Comparison of ENCODE assay signal across 8 cellular contexts in the genomic region with DNA sequence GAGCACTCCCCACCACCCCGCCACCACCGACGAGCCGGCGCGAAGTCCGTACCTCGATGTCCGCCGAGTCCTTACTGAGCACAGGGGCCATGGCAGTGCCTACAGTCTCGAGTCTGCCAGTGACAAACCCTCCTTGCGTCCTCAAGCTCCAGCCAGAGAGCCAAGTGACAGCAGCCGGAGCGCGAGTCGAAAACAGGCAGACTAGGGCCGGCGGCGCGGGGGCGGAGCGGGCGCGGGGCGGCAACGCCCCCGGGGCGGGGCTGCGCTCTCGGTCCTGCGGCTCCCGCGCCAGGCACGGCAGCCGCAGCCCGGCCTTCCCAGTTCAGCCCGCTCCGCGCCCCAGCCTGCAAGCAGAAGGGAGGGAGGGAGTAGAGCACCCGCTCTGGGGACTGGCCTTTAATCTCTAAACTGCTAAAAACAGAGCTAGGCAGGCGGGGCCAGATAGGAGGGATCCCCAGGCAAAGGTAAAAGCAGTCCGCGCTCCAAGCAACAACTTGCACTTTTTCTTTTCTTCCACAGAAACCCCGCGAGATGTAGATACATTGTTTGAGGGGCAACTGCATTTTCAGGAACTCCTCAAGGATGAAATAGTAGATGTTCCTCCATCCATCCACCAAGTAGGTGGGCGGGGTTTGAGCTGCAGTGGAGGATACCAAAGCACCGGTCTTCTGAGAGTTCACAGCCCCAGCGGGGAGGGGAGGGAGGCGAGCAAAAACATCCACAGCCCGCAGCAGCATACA. TPM values are rescaled to one million over a fixed set of nuclear protein-coding genes. Genes with fewer than 3 reads are reported as not detected.
DNase-seq lines count a peak whose midpoint lies in the region; ATAC-seq and TF ChIP-seq lines count a peak whose summit lies in the region.

A gene (minus strand): TSS at position 203 of the 740 bp plus-strand sequence. CDS start 112 bp downstream, at position 91.

- H3K27me3 Mint-ChIP-seq in CD14-positive monocyte (ENCODE audit: low read depth in 3 of 3), result peaks cover 0 to 1% (median 0%) of the 10 kb centered on the region in 3 donors
- no peaks in the 10 kb centered on the region for H3K27me3 Mint-ChIP-seq in activated CD4-positive, alpha-beta memory T cell treated with anti-CD3 and anti-CD28 coated beads for 36 hours

- peak within 1 kb of the TSS; percentile 89 for H3K4me3 ChIP-seq in lower lobe of right lung

- peak within 1 kb of the TSS; percentile 92 to 97 (median 96) for H3K27ac Mint-ChIP-seq in CD14-positive monocyte
- peak within 1 kb of the TSS; percentile 93 for H3K27ac Mint-ChIP-seq in activated CD4-positive, alpha-beta memory T cell treated with anti-CD3 and anti-CD28 coated beads for 36 hours

- H3K36me3 ChIP-seq in lower lobe of right lung, result no peaks in the 10 kb centered on the region

- peak; percentile 92 for ATAC-seq in GM19397 (IDR thresholded peaks at IDR 0.05; ENCODE audit: unreplicated experiment)
- peak; percentile 80 for ATAC-seq in HG03565 (IDR thresholded peaks at IDR 0.05; ENCODE audit: unreplicated experiment)
- peak; percentile 98 for ATAC-seq in lower lobe of right lung

- no peaks in the 10 kb centered on the region for H3K27me3 ChIP-seq in lower lobe of right lung (ENCODE audit: low read depth)

- peaks cover 34% of the 10 kb centered on the region for H3K4me1 ChIP-seq in lower lobe of right lung

- TF ChIP-seq CTCF in CD14-positive monocyte (IDR thresholded peaks at IDR 0.05), result no peak
- TF ChIP-seq CTCF in lower lobe of right lung (IDR thresholded peaks at IDR 0.05), result no peak

- CTCF ChIA-PET in activated CD4-positive, alpha-beta memory T cell treated with anti-CD3 and anti-CD28 coated beads for 36 hours (lab: Charles Lee), result interaction anchor here (0.5 to 1.1 kb wide), 4 partner anchors 9 to 129 kb away, joined by 3 to 4 read pairs (median 4); no protein-coding TSS in a partner anchor

- POLR2A ChIA-PET in activated CD4-positive, alpha-beta memory T cell treated with anti-CD3 and anti-CD28 coated beads for 36 hours (lab: Charles Lee), result interaction anchor here (0.7 to 1.4 kb wide), 2 partner anchors 10 to 123 kb away, joined by 3 to 4 read pairs; no protein-coding TSS in a partner anchor

- H3K9me3 Mint-ChIP-seq in CD14-positive monocyte, result no peaks in the 10 kb centered on the region
- no peaks in the 10 kb centered on the region for H3K9me3 Mint-ChIP-seq in activated CD4-positive, alpha-beta memory T cell treated with anti-CD3 and anti-CD28 coated beads for 36 hours

- DNase-seq in CD14-positive monocyte (ENCODE audit: low spot score) (peak; percentile 81), NCI-H748 treated with DMSO at 0.1 percent for 48 hours (lab: John Stamatoyannopoulos, UW) (peak; percentile 95), ecto neural progenitor cell (ENCODE audit: low spot score) (peak; percentile 92), lower lobe of right lung (peak; percentile 93)
- DNase-seq in activated CD4-positive, alpha-beta memory T cell treated with anti-CD3 and anti-CD28 coated beads for 36 hours, result peak; percentile 88
- DNase-seq in stimulated activated CD4-positive, alpha-beta T cell treated with anti-CD3 and anti-CD28 coated beads, TNF-alpha, amount 100 ng/mL, for 24 hours (ENCODE audit: low read depth in 3 of 3), result peak; percentile 64 to 80 (median 66)

- intact Hi-C loops in CD14-positive monocyte (cut with micrococcal nuclease) (no loop called here), lower lobe of right lung (cut with DNase I) (no loop called here)
- intact Hi-C loops in activated CD4-positive, alpha-beta memory T cell treated with anti-CD3 and anti-CD28 coated beads for 36 hours (cut with micrococcal nuclease), result loop anchor here (1.0 to 2.0 kb wide), 6 partner anchors 10 to 1199 kb away; no protein-coding TSS in a partner anchor

- peak within 1 kb of the TSS; percentile 89 to 95 for H3K4me3 Mint-ChIP-seq in CD14-positive monocyte
- peak within 1 kb of the TSS; percentile 82 for H3K4me3 Mint-ChIP-seq in activated CD4-positive, alpha-beta memory T cell treated with anti-CD3 and anti-CD28 coated beads for 36 hours

- peak within 1 kb of the TSS; percentile 91 for H3K27ac ChIP-seq in lower lobe of right lung

- H3K9me3 ChIP-seq in lower lobe of right lung, result no peaks in the 10 kb centered on the region

- peaks cover 6 to 10% of the 10 kb centered on the region in 2 donors for H3K36me3 Mint-ChIP-seq in CD14-positive monocyte
- no peaks in the 10 kb centered on the region for H3K36me3 Mint-ChIP-seq in activated CD4-positive, alpha-beta memory T cell treated with anti-CD3 and anti-CD28 coated beads for 36 hours

- H3K4me1 Mint-ChIP-seq in CD14-positive monocyte, result peaks cover 43% of the 10 kb centered on the region
- peaks cover 41% of the 10 kb centered on the region for H3K4me1 Mint-ChIP-seq in activated CD4-positive, alpha-beta memory T cell treated with anti-CD3 and anti-CD28 coated beads for 36 hours (ENCODE audit: low read depth)

RNA-seq across cellular contexts. Expression of the gene that starts here (rescaled TPM):
- 100 to 1,000 TPM; 144 to 171 TPM for polyA plus RNA-seq in CD14-positive monocyte
- 10 to 100 TPM; 11.8 to 12.2 TPM for total RNA-seq in activated CD4-positive, alpha-beta memory T cell treated with anti-CD3 and anti-CD28 coated beads for 36 hours
- 91.9 TPM for total RNA-seq in lower lobe of right lung

Comparison
In these comparisons a context has a peak if more than half of its experiments do, and no peak if none do; other contexts are left out.
1. Peak in every context shown above with its lines: DNase-seq, ATAC-seq, H3K4me3 ChIP-seq and H3K27ac ChIP-seq.